Comparison of ENCODE assay signal across 25 cellular contexts in the genomic region with DNA sequence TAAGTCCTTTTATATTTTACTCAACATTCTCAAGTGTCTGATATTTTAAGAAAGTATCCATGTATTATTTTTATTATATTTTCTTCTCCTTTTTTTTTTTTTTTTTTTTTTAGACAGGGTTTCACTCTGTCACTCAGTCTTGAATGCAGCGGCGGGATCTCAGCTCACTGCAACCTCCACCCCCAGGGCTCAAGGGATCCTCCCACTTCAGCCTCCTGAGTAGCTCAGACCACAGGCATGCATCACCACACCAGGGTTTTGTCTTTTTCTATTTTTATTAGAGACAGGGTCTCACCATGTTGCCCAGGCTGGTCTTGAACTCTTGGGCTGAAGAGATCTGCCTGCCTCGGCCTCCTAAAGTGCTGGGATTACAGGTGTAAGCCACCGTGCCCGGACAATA.
DNase-seq lines count a peak whose midpoint lies in the region; ATAC-seq and FAIRE-seq lines count a peak whose summit lies in the region.
"Had no signal": no experiment of that assay in that cellular context is flagged by ENCODE, and none has a peak within 500 bp of the region (broad histone marks: within the 10 kb centered on the region; RNA-seq: fewer than 3 reads in every experiment).

No MANE protein-coding gene starts in this region.

- no peaks in the 10 kb centered on the region for H3K27me3 Mint-ChIP-seq in naive B cell
- H3K27me3 Mint-ChIP-seq: central memory CD8-positive, alpha-beta T cell had no signal

- peak overlapping the region in 1 of 8 donors; percentile 4 for H3K4me3 Mint-ChIP-seq in naive B cell
- H3K4me3 Mint-ChIP-seq: activated CD4-positive, alpha-beta T cell treated with anti-CD3 and anti-CD28 coated beads, Interleukin-2, amount 10 ng/mL, durations not matched to agents 24 days and 14 days; central memory CD8-positive, alpha-beta T cell; neural crest cell had no signal

- H3K4me1 Mint-ChIP-seq in naive B cell, result peaks cover 15 to 27% (median 16%) of the 10 kb centered on the region in 3 donors
- H3K4me1 Mint-ChIP-seq: activated CD4-positive, alpha-beta T cell treated with anti-CD3 and anti-CD28 coated beads, Interleukin-2, amount 10 ng/mL, durations not matched to agents 24 days and 14 days; central memory CD8-positive, alpha-beta T cell; neural crest cell had no signal

- H3K36me3 Mint-ChIP-seq in naive B cell, result no peaks in the 10 kb centered on the region

- ATAC-seq in GM19351 (IDR thresholded peaks at IDR 0.05; ENCODE audit: unreplicated experiment), result peak; percentile 39
- peak; percentile 9 for ATAC-seq in GM21529 (IDR thresholded peaks at IDR 0.05; ENCODE audit: unreplicated experiment)
- peak; percentile 17 for ATAC-seq in HG03354 (IDR thresholded peaks at IDR 0.05; ENCODE audit: poor library complexity, severe bottlenecking, unreplicated experiment)
- no peak for ATAC-seq in naive B cell (ENCODE audit: low read depth in 2 of 2)
- ATAC-seq: esophagus mucosa, SK-N-SH treated with all-trans-retinoic acid at 6 μM for 48 hours had no signal

- no peak for FAIRE-seq in frontal cortex (lab: Jason Lieb, UNC)
- FAIRE-seq: RCC 7860, small intestine had no signal

- peak overlapping the region in 5 of 6 donors; percentile 76 to 92 (median 86) for H3K27ac Mint-ChIP-seq in naive B cell
- H3K27ac Mint-ChIP-seq: activated CD4-positive, alpha-beta T cell treated with anti-CD3 and anti-CD28 coated beads, Interleukin-2, amount 10 ng/mL, durations not matched to agents 24 days and 14 days had no signal

- no peak for DNase-seq in naive B cell
- DNase-seq in activated gamma-delta T cell treated with Interleukin-2 at 50 U/mL for 16 hours, result no peak
- no peak for DNase-seq in NCI-H1092 treated with DMSO at 0.1 percent for 48 hours (lab: John Stamatoyannopoulos, UW)
- DNase-seq in frontal cortex (ENCODE audit: low spot score in 2 of 2), result no peak
- DNase-seq in T-helper 1 cell, result no peak
- DNase-seq: activated CD4-positive, alpha-beta T cell treated with anti-CD3 and anti-CD28 coated beads, Interleukin-2, amount 10 ng/mL, durations not matched to agents 24 days and 14 days; activated CD8-positive, alpha-beta memory T cell treated with anti-CD3 and anti-CD28 coated beads, Interleukin-2, amount 50 U/mL, for 4 hours; activated naive CD4-positive, alpha-beta T cell; DMS79 treated with DMSO at 0.1 percent for 48 hours; effector CD4-positive, alpha-beta T cell; HCEC 1CT; IMR-90; midbrain; NCI-H1105 treated with DMSO at 0.1 percent for 48 hours; NCI-H748 treated with DMSO at 0.1 percent for 48 hours; small intestine; stimulated activated CD4-positive, alpha-beta T cell treated with anti-CD3 and anti-CD28 coated beads, Interleukin-4, amount 100 ng/mL, for 24 hours had no signal

- H3K9me3 Mint-ChIP-seq in naive B cell, result no peaks in the 10 kb centered on the region
- H3K9me3 Mint-ChIP-seq: activated CD4-positive, alpha-beta T cell treated with anti-CD3 and anti-CD28 coated beads, Interleukin-2, amount 10 ng/mL, durations not matched to agents 24 days and 14 days had no signal

Comparison
In these comparisons a context has a peak if more than half of its experiments do, and no peak if none do; other contexts are left out.
1. ATAC-seq: peak in GM19351 (single experiment), GM21529 (single experiment) and HG03354 (single experiment); none in naive B cell (0 of 2).